In the genomic region with DNA sequence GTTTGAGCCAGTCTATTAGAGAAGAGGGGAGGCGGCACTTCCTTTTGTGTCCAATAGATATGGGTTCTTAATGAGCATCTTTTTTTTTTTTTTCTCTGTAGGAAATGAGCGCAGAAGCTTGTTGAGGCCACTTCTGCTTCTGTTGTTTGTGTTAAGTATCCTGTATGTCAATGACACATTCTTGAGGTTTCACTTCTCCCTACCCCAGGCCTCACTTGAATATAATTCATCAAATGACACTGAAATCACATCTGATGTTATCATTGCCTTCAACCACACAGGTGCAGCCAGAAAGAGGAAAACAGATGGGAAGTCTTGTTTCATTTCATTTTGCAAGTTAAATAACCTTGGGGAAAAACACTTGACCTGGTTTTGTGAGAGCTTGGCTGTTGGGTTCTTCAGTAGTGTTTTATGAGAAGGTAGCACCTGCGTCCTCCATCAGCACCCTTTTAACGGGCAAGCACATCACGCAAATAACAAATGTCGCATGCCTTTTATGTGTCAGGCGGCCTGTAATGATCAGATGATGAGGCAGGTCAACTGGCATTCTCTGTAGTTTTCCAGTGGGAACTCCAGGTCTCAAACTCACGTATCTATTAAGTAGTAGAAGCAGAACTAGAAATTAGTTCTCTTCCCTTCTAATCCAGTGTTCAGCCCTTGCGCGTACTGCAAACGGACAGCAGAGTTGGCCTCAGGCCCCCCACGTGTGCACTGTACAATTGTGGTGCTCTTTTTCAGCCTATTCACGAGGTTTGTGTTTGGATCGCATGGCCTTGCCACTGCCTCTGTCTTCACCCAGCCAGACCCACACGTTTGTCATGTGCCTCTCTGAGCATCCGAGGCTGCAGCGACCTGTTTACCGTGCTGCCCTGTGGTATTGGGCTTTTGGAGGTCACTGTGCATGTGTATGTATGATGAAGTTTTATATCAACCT, we compare ENCODE assay signal across 1 cellular context.
TF ChIP-seq lines count a peak whose summit lies in the region.

No MANE protein-coding gene starts in this region.

TF ChIP-seq in WTC11, 78 proteins besides CTCF, POLR2A, EP300 and RAD21 (continued from another document):
- TF ChIP-seq KAT7 (CRISPR knock-in tag; IDR thresholded peaks at IDR 0.05; ENCODE audit: borderline replicate concordance) (no peak), ESRRA (CRISPR knock-in tag; IDR thresholded peaks at IDR 0.05; ENCODE audit: borderline replicate concordance) (no peak), SP1 (CRISPR knock-in tag; conservative IDR thresholded peaks at IDR 0.05) (no peak), ZNF425 (CRISPR knock-in tag; conservative IDR thresholded peaks at IDR 0.05) (no peak), NR1H2 (CRISPR knock-in tag; IDR thresholded peaks at IDR 0.05) (no peak), IRF1 (CRISPR knock-in tag; IDR thresholded peaks at IDR 0.05) (no peak), OVOL2 (CRISPR knock-in tag; IDR thresholded peaks at IDR 0.05; ENCODE audit: borderline replicate concordance) (no peak)
- TF ChIP-seq, protein P1, sequence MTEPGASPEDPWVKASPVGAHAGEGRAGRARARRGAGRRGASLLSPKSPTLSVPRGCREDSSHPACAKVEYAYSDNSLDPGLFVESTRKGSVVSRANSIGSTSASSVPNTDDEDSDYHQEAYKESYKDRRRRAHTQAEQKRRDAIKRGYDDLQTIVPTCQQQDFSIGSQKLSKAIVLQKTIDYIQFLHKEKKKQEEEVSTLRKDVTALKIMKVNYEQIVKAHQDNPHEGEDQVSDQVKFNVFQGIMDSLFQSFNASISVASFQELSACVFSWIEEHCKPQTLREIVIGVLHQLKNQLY (CRISPR knock-in tag; IDR thresholded peaks at IDR 0.05): no peak
